In the genomic region with DNA sequence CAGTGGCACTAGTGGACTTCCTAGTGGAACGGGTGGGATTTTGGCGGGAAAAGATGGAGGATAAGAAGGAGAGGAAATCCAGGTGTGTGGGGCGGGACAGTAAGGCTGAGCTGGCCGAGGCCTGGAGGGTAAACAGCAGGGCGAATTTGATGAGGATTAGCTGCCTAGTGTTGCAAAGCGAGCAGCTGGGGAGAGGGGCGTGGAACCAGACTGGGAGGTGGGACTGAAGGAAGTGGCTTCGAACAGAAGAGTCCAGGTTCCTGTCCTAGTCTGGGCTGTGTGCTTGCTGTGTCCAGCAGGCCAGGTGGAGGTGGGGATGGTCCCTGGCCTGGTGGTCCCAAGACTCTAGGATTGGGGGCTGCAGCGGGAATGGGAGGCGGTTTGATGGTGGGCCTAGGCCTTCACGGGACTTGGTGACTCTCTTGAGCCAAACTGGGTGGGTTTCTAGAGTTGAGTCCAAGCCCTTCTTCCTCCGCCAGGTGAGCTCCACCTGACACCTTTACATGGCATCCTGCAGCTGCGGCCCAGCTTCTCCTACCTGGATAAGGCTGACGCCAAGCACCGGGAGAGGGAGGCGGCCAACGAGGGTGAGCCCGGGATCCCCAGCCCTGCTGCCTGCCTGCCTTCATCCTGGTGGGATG, we compare ENCODE assay signal across 18 cellular contexts. TPM values are rescaled to one million over a fixed set of nuclear protein-coding genes. Genes with fewer than 3 reads are reported as not detected.
DNase-seq lines count a peak whose midpoint lies in the region; TF ChIP-seq lines count a peak whose summit lies in the region.
"Had no signal": no experiment of that assay in that cellular context is flagged by ENCODE, and none has a peak within 500 bp of the region (broad histone marks: within the 10 kb centered on the region; RNA-seq: fewer than 3 reads in every experiment).

No MANE protein-coding gene starts in this region.

- DNase-seq in Caco-2 (no peak), ELF-1 (ENCODE audit: low read depth, low spot score) (peak; percentile 16), nephron progenitor cell (no peak), OCI-M2 (lab: John Stamatoyannopoulos, UW; ENCODE audit: unreplicated experiment) (no peak), EL (no peak), NCI-H69 (lab: John Stamatoyannopoulos, UW) (no peak)
- DNase-seq: activated CD4-positive, alpha-beta T cell treated with anti-CD3 and anti-CD28 coated beads for 4 hours; activated CD8-positive, alpha-beta memory T cell treated with anti-CD3 and anti-CD28 coated beads, Interleukin-2, amount 10 ng/mL, durations not matched to agents 7 days and 5 days; activated gamma-delta T cell treated with Interleukin-2 at 50 U/mL for 16 hours; effector memory CD4-positive, alpha-beta T cell; left cardiac atrium; mesenchymal stem cell; NCI-H2107; NCI-H510A treated with DMSO at 0.1 percent for 48 hours; stimulated activated CD4-positive, alpha-beta T cell treated with anti-CD3 and anti-CD28 coated beads, Interleukin-1b, Interleukin-23, amount 100 ng/mL, for 48 hours had no signal

- H3K4me3 ChIP-seq in Caco-2 (ENCODE audit: low read depth, low read length): no peak overlapping the region
- H3K4me3 ChIP-seq: upper lobe of left lung had no signal

- H3K4me3 Mint-ChIP-seq in Caco-2 (ENCODE audit: unreplicated experiment): no peak overlapping the region
- H3K4me3 Mint-ChIP-seq in activated naive CD8-positive, alpha-beta T cell: no peak overlapping the region
- H3K4me3 Mint-ChIP-seq in nephron progenitor cell: no peak overlapping the region
- H3K4me3 Mint-ChIP-seq: activated CD8-positive, alpha-beta memory T cell treated with anti-CD3 and anti-CD28 coated beads, Interleukin-2, amount 10 ng/mL, durations not matched to agents 7 days and 5 days; naive thymus-derived CD4-positive, alpha-beta T cell had no signal

- H3K9me3 Mint-ChIP-seq in Caco-2 (ENCODE audit: unreplicated experiment) (no peaks in the 10 kb centered on the region), nephron progenitor cell (no peaks in the 10 kb centered on the region)
- H3K9me3 Mint-ChIP-seq in activated naive CD8-positive, alpha-beta T cell (ENCODE audit: low read depth): no peaks in the 10 kb centered on the region

- H3K4me1 Mint-ChIP-seq in Caco-2 (ENCODE audit: low read depth, unreplicated experiment): no peaks in the 10 kb centered on the region
- H3K4me1 Mint-ChIP-seq in activated naive CD8-positive, alpha-beta T cell (ENCODE audit: low read depth): no peaks in the 10 kb centered on the region
- peaks cover 6% of the 10 kb centered on the region for H3K4me1 Mint-ChIP-seq in nephron progenitor cell
- H3K4me1 Mint-ChIP-seq: activated CD8-positive, alpha-beta memory T cell treated with anti-CD3 and anti-CD28 coated beads, Interleukin-2, amount 10 ng/mL, durations not matched to agents 7 days and 5 days had no signal

- H3K36me3 ChIP-seq in Caco-2 (ENCODE audit: control insufficient read depth, insufficient read depth, low read length): peaks cover 3% of the 10 kb centered on the region

- intact Hi-C loops in Caco-2 (cut with micrococcal nuclease; ENCODE audit: unreplicated experiment): no loop called here

- no peaks in the 10 kb centered on the region for H3K4me1 ChIP-seq in Caco-2
- H3K4me1 ChIP-seq: upper lobe of left lung had no signal

- no TSS peak for BruUV-seq in Caco-2 (replicated peaks; lab: Mats Ljungman, UMichigan)

- CTCF ChIA-PET in Caco-2 (lab: Charles Lee): interaction anchor here (0.6 kb wide), 1 partner anchor 39 kb away, joined by 3 read pairs; no protein-coding TSS in a partner anchor

- TF ChIP-seq CTCF in Caco-2 (IDR thresholded peaks at IDR 0.05; ENCODE audit: insufficient read depth in 1 of 2, low read depth in 1 of 2, low read length in 1 of 2, severe bottlenecking in 1 of 2, unreplicated experiment in 1 of 2) (no peak), nephron progenitor cell (IDR thresholded peaks at IDR 0.05) (no peak)

- POLR2A ChIA-PET in Caco-2 (lab: Charles Lee): no interaction called here

- H3K36me3 Mint-ChIP-seq in Caco-2 (ENCODE audit: insufficient read depth, unreplicated experiment) (peaks cover 67% of the 10 kb centered on the region), nephron progenitor cell (ENCODE audit: low read depth) (peaks cover 43% of the 10 kb centered on the region)
- no peaks in the 10 kb centered on the region for H3K36me3 Mint-ChIP-seq in activated naive CD8-positive, alpha-beta T cell

- H3K27ac Mint-ChIP-seq in Caco-2 (ENCODE audit: unreplicated experiment): peak overlapping the region; percentile 42
- peak overlapping the region; percentile 54 for H3K27ac Mint-ChIP-seq in activated naive CD8-positive, alpha-beta T cell
- peak overlapping the region; percentile 74 for H3K27ac Mint-ChIP-seq in nephron progenitor cell
- H3K27ac Mint-ChIP-seq: activated CD8-positive, alpha-beta memory T cell treated with anti-CD3 and anti-CD28 coated beads, Interleukin-2, amount 10 ng/mL, durations not matched to agents 7 days and 5 days had no signal

- H3K27me3 Mint-ChIP-seq in Caco-2 (ENCODE audit: insufficient read depth, unreplicated experiment) (no peaks in the 10 kb centered on the region), nephron progenitor cell (ENCODE audit: low read depth, poor library complexity) (no peaks in the 10 kb centered on the region)
- H3K27me3 Mint-ChIP-seq in activated naive CD8-positive, alpha-beta T cell: no peaks in the 10 kb centered on the region
- H3K27me3 Mint-ChIP-seq: activated CD8-positive, alpha-beta memory T cell treated with anti-CD3 and anti-CD28 coated beads, Interleukin-2, amount 10 ng/mL, durations not matched to agents 7 days and 5 days; naive thymus-derived CD4-positive, alpha-beta T cell had no signal

- no peaks in the 10 kb centered on the region for H3K9me3 ChIP-seq in Caco-2
- H3K9me3 ChIP-seq: upper lobe of left lung had no signal

- H3K27me3 ChIP-seq in Caco-2 (replicated peaks; ENCODE audit: control insufficient read depth, insufficient read depth, low read length): no peaks in the 10 kb centered on the region
- H3K27me3 ChIP-seq: upper lobe of left lung had no signal

RNA-seq across cellular contexts. Expression of a gene that starts 16.1 kb away (rescaled TPM):
- total RNA-seq in Caco-2 (2022): 68.7 and 70.8 TPM in 2 replicates
